16 cellular contexts compared by ENCODE assay signal in the genomic region with DNA sequence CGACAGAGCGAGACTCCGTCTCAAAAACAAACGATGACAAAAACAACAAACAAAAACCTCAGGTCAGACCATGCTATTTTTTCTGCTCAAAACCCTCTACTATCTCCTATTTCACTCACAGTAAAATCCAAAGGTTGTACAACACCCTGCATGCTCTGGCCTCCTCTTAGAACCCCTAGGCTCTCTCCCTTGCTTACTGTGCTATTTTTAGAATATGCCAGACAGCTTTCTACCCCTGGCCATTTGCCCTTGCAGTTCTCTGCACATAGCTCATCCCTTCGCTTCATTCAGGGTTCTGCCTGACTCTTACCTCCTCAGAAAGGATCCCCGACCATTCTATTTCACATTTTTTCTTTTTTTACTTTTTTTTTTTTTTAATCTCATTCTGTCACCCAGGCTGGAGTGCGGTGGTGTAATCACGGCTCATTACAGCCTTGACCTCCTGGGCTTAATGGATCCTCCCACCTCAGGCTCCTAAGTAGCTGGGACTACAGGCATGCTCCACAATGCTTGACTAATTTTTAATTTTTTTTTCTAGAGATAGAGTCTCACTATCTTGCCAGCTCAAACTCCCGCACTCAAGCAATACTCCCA. TPM values are rescaled to one million over a fixed set of nuclear protein-coding genes. Genes with fewer than 3 reads are reported as not detected.
DNase-seq lines count a peak whose midpoint lies in the region; ATAC-seq and TF ChIP-seq lines count a peak whose summit lies in the region.
"Had no signal": no experiment of that assay in that cellular context is flagged by ENCODE, and none has a peak within 500 bp of the region (broad histone marks: within the 10 kb centered on the region; RNA-seq: fewer than 3 reads in every experiment).

No MANE protein-coding gene starts in this region.

- H3K36me3 ChIP-seq in WERI-Rb-1 (peaks cover 10% of the 10 kb centered on the region; the same call in 1 of the 2 replicates), hepatocyte (replicated peaks; ENCODE audit: insufficient read depth, low read depth) (no peaks in the 10 kb centered on the region)

- intact Hi-C loops in activated CD8-positive, alpha-beta T cell treated with anti-CD3 and anti-CD28 coated beads for 36 hours (cut with micrococcal nuclease), result no loop called here

- TF ChIP-seq CTCF in WERI-Rb-1 (IDR thresholded peaks at IDR 0.05; ENCODE audit: low read depth, low read length) (no peak), hepatocyte (IDR thresholded peaks at IDR 0.05; ENCODE audit: poor library complexity) (no peak)
- TF ChIP-seq CTCF in activated CD8-positive, alpha-beta T cell treated with anti-CD3 and anti-CD28 coated beads for 36 hours (IDR thresholded peaks at IDR 0.05), result no peak

- H3K36me3 Mint-ChIP-seq in stimulated activated naive B cell treated with anti-CD40 and anti-IgM and Interleukin-4, amounts not matched to agents 10 μg/mL and 1 μg/mL and 100 μg/mL, for 72 hours, result peaks cover 17 to 23% of the 10 kb centered on the region in 2 donors
- H3K36me3 Mint-ChIP-seq in activated CD8-positive, alpha-beta T cell treated with anti-CD3 and anti-CD28 coated beads for 36 hours (ENCODE audit: low read depth), result peaks cover 3% of the 10 kb centered on the region
- peaks cover 1% of the 10 kb centered on the region for H3K36me3 Mint-ChIP-seq in T-helper 17 cell (ENCODE audit: low read depth)

- H3K27me3 Mint-ChIP-seq in stimulated activated naive B cell treated with anti-CD40 and anti-IgM and Interleukin-4, amounts not matched to agents 10 μg/mL and 1 μg/mL and 100 μg/mL, for 72 hours, result no peaks in the 10 kb centered on the region
- no peaks in the 10 kb centered on the region for H3K27me3 Mint-ChIP-seq in activated CD8-positive, alpha-beta T cell treated with anti-CD3 and anti-CD28 coated beads for 36 hours
- no peaks in the 10 kb centered on the region for H3K27me3 Mint-ChIP-seq in T-helper 17 cell

- H3K4me3 ChIP-seq in WERI-Rb-1 (ENCODE audit: low read depth, low read length) (no peak overlapping the region), hepatocyte (no peak overlapping the region)
- H3K4me3 ChIP-seq: spleen, tibial artery had no signal

- peaks cover 11% of the 10 kb centered on the region in 2 donors for H3K4me1 Mint-ChIP-seq in stimulated activated naive B cell treated with anti-CD40 and anti-IgM and Interleukin-4, amounts not matched to agents 10 μg/mL and 1 μg/mL and 100 μg/mL, for 72 hours
- peaks cover 16% of the 10 kb centered on the region for H3K4me1 Mint-ChIP-seq in activated CD8-positive, alpha-beta T cell treated with anti-CD3 and anti-CD28 coated beads for 36 hours (ENCODE audit: low read depth)
- no peaks in the 10 kb centered on the region for H3K4me1 Mint-ChIP-seq in T-helper 17 cell

- 64% methylated on average over 9 of the region's 9 CpGs for WGBS in hepatocyte (ENCODE audit: low lambda C conversion rate, missing lambda C conversion rate)

- DNase-seq in NCI-H510A treated with DMSO at 0.1 percent for 48 hours (lab: John Stamatoyannopoulos, UW) (peak; percentile 41), NCI-H510A (lab: John Stamatoyannopoulos, UW) (no peak), WERI-Rb-1 (peak; percentile 10), hepatocyte (ENCODE audit: low spot score) (peak; percentile 52), pons (ENCODE audit: low spot score) (no peak), T-helper 17 cell (no peak)
- no peak for DNase-seq in stimulated activated naive B cell treated with anti-CD40 and anti-IgM and Interleukin-4, amounts not matched to agents 10 μg/mL and 1 μg/mL and 100 μg/mL, for 72 hours
- no peak for DNase-seq in activated CD8-positive, alpha-beta T cell treated with anti-CD3 and anti-CD28 coated beads for 36 hours
- DNase-seq: DMS 273 treated with DMSO at 0.1 percent for 48 hours, NCI-H2107, spleen, T1000, tibial artery had no signal

- POLR2A ChIA-PET in activated CD8-positive, alpha-beta T cell treated with anti-CD3 and anti-CD28 coated beads for 36 hours (lab: Charles Lee), result interaction anchor here (0.5 kb wide), 1 partner anchor 12 kb away, joined by 3 read pairs; no protein-coding TSS in a partner anchor

- H2AFZ ChIP-seq in hepatocyte, result no peak overlapping the region

- CTCF ChIA-PET in activated CD8-positive, alpha-beta T cell treated with anti-CD3 and anti-CD28 coated beads for 36 hours (lab: Charles Lee), result interaction anchor here (0.8 to 2.9 kb wide), 2 partner anchors 69 kb away, joined by 4 to 14 read pairs; no protein-coding TSS in a partner anchor

- peaks cover 14% of the 10 kb centered on the region for H3K79me2 ChIP-seq in hepatocyte

- ATAC-seq in stimulated activated naive B cell treated with anti-CD40 and anti-IgM and Interleukin-4, amounts not matched to agents 10 μg/mL and 1 μg/mL and 100 μg/mL, for 72 hours (replicated peaks), result no peak
- no peak for ATAC-seq in activated CD8-positive, alpha-beta T cell treated with anti-CD3 and anti-CD28 coated beads for 36 hours
- no peak for ATAC-seq in T-helper 17 cell
- ATAC-seq: activated naive CD4-positive, alpha-beta T cell treated with anti-CD3 and anti-CD28 coated beads, Interleukin-2, amount 50 U/mL, for 72 hours had no signal

- H3K9me3 Mint-ChIP-seq in stimulated activated naive B cell treated with anti-CD40 and anti-IgM and Interleukin-4, amounts not matched to agents 10 μg/mL and 1 μg/mL and 100 μg/mL, for 72 hours, result no peaks in the 10 kb centered on the region
- no peaks in the 10 kb centered on the region for H3K9me3 Mint-ChIP-seq in activated CD8-positive, alpha-beta T cell treated with anti-CD3 and anti-CD28 coated beads for 36 hours
- H3K9me3 Mint-ChIP-seq: activated naive CD4-positive, alpha-beta T cell treated with anti-CD3 and anti-CD28 coated beads, Interleukin-2, amount 50 U/mL, for 72 hours had no signal

- H3K27me3 ChIP-seq in WERI-Rb-1 (ENCODE audit: insufficient read depth, low read depth, severe bottlenecking), result no peaks in the 10 kb centered on the region
- H3K27me3 ChIP-seq in hepatocyte, result no peaks in the 10 kb centered on the region
- H3K27me3 ChIP-seq: spleen, tibial artery had no signal

- H3K27ac Mint-ChIP-seq in stimulated activated naive B cell treated with anti-CD40 and anti-IgM and Interleukin-4, amounts not matched to agents 10 μg/mL and 1 μg/mL and 100 μg/mL, for 72 hours, result peak overlapping the region; percentile 88
- H3K27ac Mint-ChIP-seq in activated CD8-positive, alpha-beta T cell treated with anti-CD3 and anti-CD28 coated beads for 36 hours, result no peak overlapping the region
- no peak overlapping the region for H3K27ac Mint-ChIP-seq in T-helper 17 cell
- H3K27ac Mint-ChIP-seq: activated naive CD4-positive, alpha-beta T cell treated with anti-CD3 and anti-CD28 coated beads, Interleukin-2, amount 50 U/mL, for 72 hours had no signal

- H3K4me3 Mint-ChIP-seq in stimulated activated naive B cell treated with anti-CD40 and anti-IgM and Interleukin-4, amounts not matched to agents 10 μg/mL and 1 μg/mL and 100 μg/mL, for 72 hours, result no peak overlapping the region
- no peak overlapping the region for H3K4me3 Mint-ChIP-seq in activated CD8-positive, alpha-beta T cell treated with anti-CD3 and anti-CD28 coated beads for 36 hours
- H3K4me3 Mint-ChIP-seq in T-helper 17 cell, result no peak overlapping the region

- H3K9me3 ChIP-seq in WERI-Rb-1 (ENCODE audit: severe bottlenecking), result no peaks in the 10 kb centered on the region
- no peaks in the 10 kb centered on the region for H3K9me3 ChIP-seq in hepatocyte (ENCODE audit: low read depth)
- H3K9me3 ChIP-seq in T-helper 17 cell (ENCODE audit: control insufficient read depth, low read length, poor library complexity, severe bottlenecking), result no peaks in the 10 kb centered on the region
- H3K9me3 ChIP-seq: spleen, tibial artery had no signal

- no peaks in the 10 kb centered on the region for H4K20me1 ChIP-seq in hepatocyte (ENCODE audit: insufficient read depth, poor library complexity, severe bottlenecking)

- H3K4me2 ChIP-seq in hepatocyte, result peak overlapping the region; percentile 59

- H3K27ac ChIP-seq in WERI-Rb-1 (peak overlapping the region; percentile 29; the same call in 1 of the 2 replicates), hepatocyte (peak overlapping the region; percentile 41)
- H3K27ac ChIP-seq: tibial artery had no signal

- H3K4me1 ChIP-seq in hepatocyte (ENCODE audit: insufficient read depth), result peaks cover 15% of the 10 kb centered on the region
- H3K4me1 ChIP-seq: tibial artery had no signal

- H3K9me2 ChIP-seq in hepatocyte (replicated peaks; ENCODE audit: insufficient read depth), result no peaks in the 10 kb centered on the region

RNA-seq across cellular contexts. Expression of a gene that starts 33.6 kb away (rescaled TPM):
- total RNA-seq in hepatocyte (62.7 and 75.0 TPM in 2 replicates), T-helper 17 cell (10 to 100 TPM; 33.9 to 47.5 TPM)
- polyA plus RNA-seq in hepatocyte, result 106 and 118 TPM in 2 replicates
- 10 to 100 TPM; 30.7 to 34.0 TPM for total RNA-seq in activated CD8-positive, alpha-beta T cell treated with anti-CD3 and anti-CD28 coated beads for 36 hours

RNA-seq across cellular contexts. Expression of a gene that starts 35.9 kb away (rescaled TPM):
- total RNA-seq in hepatocyte (not detected in 2 replicates), T-helper 17 cell (under 1 TPM; 0.10 to 0.20 TPM)
- polyA plus RNA-seq in hepatocyte, result not detected in 2 replicates
- total RNA-seq in activated CD8-positive, alpha-beta T cell treated with anti-CD3 and anti-CD28 coated beads for 36 hours, result under 1 TPM; 0.16 to 0.47 TPM
- total RNA-seq: A673, LHCN-M2 had no signal

RNA-seq across cellular contexts. Expression of a gene that starts 52.6 kb away (rescaled TPM):
- total RNA-seq in hepatocyte (4.3 and 4.5 TPM in 2 replicates), T-helper 17 cell (under 1 TPM; 0.30 to 0.34 TPM)
- 5.2 and 5.3 TPM in 2 replicates for polyA plus RNA-seq in hepatocyte
- 1 to 10 TPM; 2.9 TPM for total RNA-seq in activated CD8-positive, alpha-beta T cell treated with anti-CD3 and anti-CD28 coated beads for 36 hours

Comparison
In these comparisons a context has a peak if more than half of its experiments do, and no peak if none do; other contexts are left out.
1. DNase-seq: peak in NCI-H510A treated with DMSO at 0.1 percent for 48 hours (single experiment), WERI-Rb-1 (single experiment) and hepatocyte (single experiment); none in NCI-H510A (single experiment), stimulated activated naive B cell treated with anti-CD40 and anti-IgM and Interleukin-4, amounts not matched to agents 10 μg/mL and 1 μg/mL and 100 μg/mL, for 72 hours (single experiment), activated CD8-positive, alpha-beta T cell treated with anti-CD3 and anti-CD28 coated beads for 36 hours (single experiment), pons (single experiment) and T-helper 17 cell (0 of 3).